2 cellular contexts compared by ENCODE assay signal in genomic region chr16:76490240-76490639, GRCh38.
A peak's percentile ranks its signal among the peaks of the same experiment; 100 is the strongest.
TF ChIP-seq lines count a peak whose summit lies in the region.

No MANE protein-coding gene starts in this region.

TF ChIP-seq in SK-N-SH, 30 proteins besides CTCF, POLR2A, EP300 and RAD21 (continued from another document):
- no peak; the same call in 1 of the 2 replicates for TF ChIP-seq RCOR1 (IDR thresholded peaks at IDR 0.05; ENCODE audit: low read length)
- no peak for TF ChIP-seq ZBTB33 (IDR thresholded peaks at IDR 0.05; ENCODE audit: borderline replicate concordance, low read depth)
- TF ChIP-seq MXI1 (IDR thresholded peaks at IDR 0.05; ENCODE audit: low read depth, low read length): no peak
- TF ChIP-seq FOXJ3 (CRISPR knock-in tag; IDR thresholded peaks at IDR 0.05): peak; percentile 22; the same call in 1 of the 2 replicates
- TF ChIP-seq TAF1 (IDR thresholded peaks at IDR 0.05; ENCODE audit: borderline replicate concordance, low read depth, low read length): no peak
- TF ChIP-seq ELF1 (IDR thresholded peaks at IDR 0.05): no peak
- peak; percentile 38 for TF ChIP-seq CHD2 (IDR thresholded peaks at IDR 0.05; ENCODE audit: low read length, partially characterized antibody)
- TF ChIP-seq FOSL2 (IDR thresholded peaks at IDR 0.05; ENCODE audit: borderline replicate concordance, low read depth): no peak
- TF ChIP-seq TEAD4 (IDR thresholded peaks at IDR 0.05; ENCODE audit: borderline replicate concordance, insufficient read depth): no peak
- TF ChIP-seq EZH2phosphoT487 (IDR thresholded peaks at IDR 0.05; ENCODE audit: borderline replicate concordance, low read depth): no peak
- TF ChIP-seq MAX (IDR thresholded peaks at IDR 0.05; ENCODE audit: low read depth): no peak
- TF ChIP-seq YY1 (IDR thresholded peaks at IDR 0.05; ENCODE audit: low read depth): no peak
- TF ChIP-seq JUND (IDR thresholded peaks at IDR 0.05): no peak
- no peak for TF ChIP-seq RFX5 (IDR thresholded peaks at IDR 0.05; ENCODE audit: low read length)

TF ChIP-seq in SK-N-SH treated with all-trans-retinoic acid at 6 μM for 48 hours, 23 proteins besides CTCF, POLR2A, EP300 and RAD21 (continued from another document):
- no peak for TF ChIP-seq POU6F1 (CRISPR knock-in tag; IDR thresholded peaks at IDR 0.05; ENCODE audit: borderline replicate concordance, low read depth)
- TF ChIP-seq ZC3H10 (CRISPR knock-in tag; IDR thresholded peaks at IDR 0.05): no peak
- no peak for TF ChIP-seq TSHZ2 (CRISPR knock-in tag; IDR thresholded peaks at IDR 0.05)
- TF ChIP-seq OSR1 (CRISPR knock-in tag; IDR thresholded peaks at IDR 0.05): no peak
- TF ChIP-seq CREB5 (CRISPR knock-in tag; IDR thresholded peaks at IDR 0.05; ENCODE audit: low read depth): no peak
TF ChIP-seq in SK-N-SH treated with all-trans-retinoic acid at 6 μM for 48 hours: peak in this region for 0.
